Comparison of ENCODE assay signal across 14 cellular contexts in the genomic region with DNA sequence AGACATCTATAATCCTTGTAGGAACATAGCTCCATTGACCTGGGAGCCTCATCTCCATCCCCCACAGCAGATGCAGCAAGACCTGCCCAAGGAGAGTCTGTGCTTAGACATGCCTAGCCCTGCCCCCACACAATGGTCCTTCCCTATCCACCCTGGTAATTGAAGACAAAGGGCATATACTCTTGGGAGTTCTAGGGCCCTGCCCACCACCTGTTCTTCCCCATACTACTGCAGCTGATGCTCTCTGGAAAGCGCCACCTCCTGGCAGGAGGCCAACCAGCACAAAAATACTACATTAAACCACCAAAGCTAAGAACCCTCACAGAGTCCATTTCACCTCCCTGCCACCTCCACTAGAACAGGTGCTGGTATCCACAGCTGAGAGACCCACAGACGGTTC. TPM values are rescaled to one million over a fixed set of nuclear protein-coding genes. Genes with fewer than 3 reads are reported as not detected.
DNase-seq lines count a peak whose midpoint lies in the region; ATAC-seq, FAIRE-seq and TF ChIP-seq lines count a peak whose summit lies in the region.
"Not testable (repeated sequence)": the region's sequence is repeated elsewhere in the genome, so short reads cannot be mapped to it uniquely, and the experiment has no call there.
"Had no signal": no experiment of that assay in that cellular context is flagged by ENCODE, and none has a peak within 500 bp of the region (broad histone marks: within the 10 kb centered on the region; RNA-seq: fewer than 3 reads in every experiment).

No MANE protein-coding gene starts in this region.

- peaks cover 29% of the 10 kb centered on the region for H3F3A ChIP-seq in SK-N-SH (replicated peaks; ENCODE audit: insufficient read depth)

- peaks cover 0 to 17% of the 10 kb centered on the region in 2 experiments for H3K36me3 ChIP-seq in SK-N-SH (replicated peaks in 1 of 2; ENCODE audit: control insufficient read depth in 1 of 2, insufficient read depth in 2 of 2, low read length in 1 of 2)
- not testable (repeated sequence) for H3K36me3 ChIP-seq in K562 (ENCODE audit: control insufficient read depth, insufficient read depth, low read length)

- POLR2A ChIA-PET in SK-N-SH (lab: Yijun Ruan, JAX) = not testable (repeated sequence)
- POLR2A ChIA-PET in K562 (lab: Yijun Ruan, JAX) = interaction anchor here (0.6 kb wide), 2 partner anchors 74 to 252 kb away, joined by 3 to 4 read pairs; no protein-coding TSS in a partner anchor

- TF ChIP-seq CTCF in D721Med (IDR thresholded peaks at IDR 0.05; ENCODE audit: insufficient read depth, missing control alignments) = peak; percentile 4
- TF ChIP-seq CTCF in SK-N-SH (IDR thresholded peaks at IDR 0.05) = peak; percentile 22; the same call in 1 of the 2 replicates
- TF ChIP-seq CTCF in K562 (IDR thresholded peaks at IDR 0.05 in 2 of 3, conservative IDR thresholded peaks at IDR 0.05 in 1 of 3; ENCODE audit: insufficient read depth in 2 of 3, low read depth in 1 of 3, low read length in 3 of 3) = peak; percentile 30 to 36 (median 36); a peak in 4 of 6 replicates

- H4K20me1 ChIP-seq in SK-N-SH (ENCODE audit: insufficient read depth); K562 (replicated peaks; ENCODE audit: control insufficient read depth, insufficient read depth, low read length): not testable (repeated sequence)

- not testable (repeated sequence) for DNase-seq in D721Med (ENCODE audit: insufficient read length, low spot score); GM19239 (ENCODE audit: insufficient read length, low spot score); SK-N-SH
- DNase-seq in NCI-H1105 (lab: John Stamatoyannopoulos, UW) (peak; percentile 58), NCI-H748 (lab: John Stamatoyannopoulos, UW; ENCODE audit: unreplicated experiment) (peak; percentile 63), K562 (ENCODE audit: extremely low read depth in 1 of 4, low spot score in 3 of 4) (peak in 1 of 4 experiments; percentile 33), iPS DF 4.7 (ENCODE audit: extremely low read depth, low spot score) (peak; percentile 38)
- peak; percentile 20 for DNase-seq in stimulated activated CD4-positive, alpha-beta T cell treated with anti-CD3 and anti-CD28 coated beads, Interleukin-4, amount 100 ng/mL, for 1 hour

- peak; percentile 55 for ATAC-seq in K562

- not testable (repeated sequence) for TF ChIP-seq RAD21 in SK-N-SH (IDR thresholded peaks at IDR 0.05; ENCODE audit: low read length)
- peak in 1 of 2 experiments; percentile 51; a peak in 1 of 4 replicates for TF ChIP-seq RAD21 in K562 (CRISPR knock-in tag; conservative IDR thresholded peaks at IDR 0.05 in 1 of 2, IDR thresholded peaks at IDR 0.05 in 1 of 2)

- peaks cover 16% of the 10 kb centered on the region; the same call in 1 of the 2 replicates for H3K9me3 ChIP-seq in SK-N-SH
- H3K9me3 ChIP-seq in K562 (replicated peaks; ENCODE audit: control insufficient read depth, insufficient read depth, low read depth, low read length) = not testable (repeated sequence)

- TF ChIP-seq EP300 in SK-N-SH (IDR thresholded peaks at IDR 0.05; ENCODE audit: borderline replicate concordance in 1 of 2, low read depth in 1 of 2, low read length in 1 of 2); K562 (IDR thresholded peaks at IDR 0.05; ENCODE audit: low read length): not testable (repeated sequence)

- not testable (repeated sequence) for H3K79me2 ChIP-seq in SK-N-SH (ENCODE audit: insufficient read depth); K562 (ENCODE audit: control insufficient read depth, insufficient read depth, low read length)

- in situ Hi-C loops in K562 (cut with MboI) = not testable (repeated sequence)

- H3K4me1 ChIP-seq in SK-N-SH (ENCODE audit: control insufficient read depth in 1 of 2, insufficient read depth in 2 of 2, low read depth in 1 of 2, low read length in 1 of 2) = peaks cover 0 to 18% of the 10 kb centered on the region in 2 experiments; a peak in 2 of 4 replicates
- not testable (repeated sequence) for H3K4me1 ChIP-seq in K562 (replicated peaks in 1 of 2; ENCODE audit: control insufficient read depth in 2 of 2, insufficient read depth in 2 of 2, low read length in 2 of 2)

- H3K4me3 ChIP-seq in SK-N-SH (ENCODE audit: low read depth in 2 of 2, low read length in 1 of 2); K562: not testable (repeated sequence)

- FAIRE-seq in D721Med (lab: Jason Lieb, UNC); K562 (lab: Jason Lieb, UNC): not testable (repeated sequence)
- peak; percentile 64 for FAIRE-seq in GM19239 (lab: Jason Lieb, UNC)

- not testable (repeated sequence) for H3K27ac ChIP-seq in SK-N-SH (ENCODE audit: low read depth in 2 of 2, low read length in 1 of 2); K562 (ENCODE audit: extremely low read depth, low read depth, low read length)

- H3K9me2 ChIP-seq in SK-N-SH = not testable (repeated sequence)

- not testable (repeated sequence) for H3K4me2 ChIP-seq in SK-N-SH; K562 (ENCODE audit: insufficient read depth, low read length)

- intact Hi-C loops in K562 (cut with micrococcal nuclease) = not testable (repeated sequence)

- H3K27me3 ChIP-seq in SK-N-SH (ENCODE audit: insufficient read depth); K562 (ENCODE audit: control insufficient read depth in 2 of 2, insufficient read depth in 2 of 2, low read length in 2 of 2): not testable (repeated sequence)

- CTCF ChIA-PET in SK-N-SH (lab: Yijun Ruan, JAX) = interaction anchor here (1.0 to 1.2 kb wide), 3 partner anchors 82 to 143 kb away, joined by 3 read pairs; no protein-coding TSS in a partner anchor
- CTCF ChIA-PET in K562 (lab: Yijun Ruan, JAX; ENCODE audit: low intra/inter-chr PET ratio) = not testable (repeated sequence)

- not testable (repeated sequence) for H3K9me1 ChIP-seq in K562 (ENCODE audit: control insufficient read depth, insufficient read depth, low read length)

- TF ChIP-seq POLR2A in K562 (conservative IDR thresholded peaks at IDR 0.05) = not testable (repeated sequence)

- not testable (repeated sequence) for BruUV-seq in K562 (replicated peaks; lab: Mats Ljungman, UMichigan)

- WGBS in SK-N-SH (ENCODE audit: low lambda C conversion rate) = 55% methylated on average over 1 of the region's 2 CpGs
- no CpG with 5 or more reads among the region's 2 CpGs for WGBS in K562 (ENCODE audit: insufficient coverage, low coverage, missing lambda C conversion rate)

- not testable (repeated sequence) for H3K9ac ChIP-seq in SK-N-SH; K562 (ENCODE audit: insufficient read depth in 1 of 2, low read depth in 2 of 2, low read length in 2 of 2)

- H2AFZ ChIP-seq in SK-N-SH (ENCODE audit: low read depth); K562 (ENCODE audit: low read depth, low read length): not testable (repeated sequence)

TF ChIP-seq in K562, 482 proteins besides CTCF, POLR2A, EP300 and RAD21:
- TF ChIP-seq, protein P1, sequence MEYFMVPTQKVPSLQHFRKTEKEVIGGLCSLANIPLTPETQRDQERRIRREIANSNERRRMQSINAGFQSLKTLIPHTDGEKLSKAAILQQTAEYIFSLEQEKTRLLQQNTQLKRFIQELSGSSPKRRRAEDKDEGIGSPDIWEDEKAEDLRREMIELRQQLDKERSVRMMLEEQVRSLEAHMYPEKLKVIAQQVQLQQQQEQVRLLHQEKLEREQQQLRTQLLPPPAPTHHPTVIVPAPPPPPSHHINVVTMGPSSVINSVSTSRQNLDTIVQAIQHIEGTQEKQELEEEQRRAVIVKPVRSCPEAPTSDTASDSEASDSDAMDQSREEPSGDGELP (CRISPR knock-in tag; IDR thresholded peaks at IDR 0.05; ENCODE audit: borderline replicate concordance) = 0 out of 2 replicates have a peak, but pooled peaks have one; percentile 26
- TF ChIP-seq NFIC (IDR thresholded peaks at IDR 0.05) = peak; percentile 71

RNA-seq across cellular contexts. Expression of a gene that starts 18.3 kb away (rescaled TPM):
- polyA plus RNA-seq in SK-N-SH (2012; rRNA removed) = 0.10 and 0.19 TPM in 2 replicates
- 0.10 and 0.12 TPM in 2 replicates for polyA plus RNA-seq in SK-N-SH (2012; cell fraction: cytosol; rRNA removed)
- 0.04 and 0.11 TPM in 2 replicates for polyA plus RNA-seq in SK-N-SH (2012; cell fraction: nucleus; rRNA removed)
- total RNA-seq in K562 (2011; cell fraction: chromatin; rRNA removed; ENCODE audit: low replicate concordance) = not detected in 2 replicates
- not detected in 2 replicates for total RNA-seq in K562 (2011; cell fraction: nucleolus; rRNA removed)
- not detected in 2 replicates for total RNA-seq in K562 (2011; cell fraction: nucleoplasm; rRNA removed)
- not detected in 2 replicates for total RNA-seq in K562 (2014; rRNA removed)
- total RNA-seq in K562 (2014; rRNA removed; fragmentation: Illumina TruSeq; extraction: Trizol) = not detected in 2 replicates
- not detected in 2 replicates for total RNA-seq in K562 (2015; rRNA removed; fragmentation: Illumina TruSeq; extraction: Trizol)
- total RNA-seq in K562 (2021) = not detected in 2 replicates
- not detected in 2 replicates for polyA plus RNA-seq in K562 (2011; rRNA removed)
- polyA plus RNA-seq in K562 (2011; cell fraction: cytosol; rRNA removed) = not detected in 2 replicates
- not detected in 2 replicates for polyA plus RNA-seq in K562 (2011; cell fraction: nucleus; rRNA removed)
- polyA plus RNA-seq in K562 (2012) = not detected in 2 replicates
- polyA plus RNA-seq in K562 (2014; fragmentation: Illumina TruSeq; extraction: Trizol) = not detected in 2 replicates
- polyA plus RNA-seq in K562 (2014; fragmentation: Nextera tagmentation; extraction: Ambion mirVana) = not detected
- polyA plus RNA-seq in K562 (2014; rRNA removed) = not detected in 2 replicates
- not detected in 2 replicates for polyA minus RNA-seq in K562 (2011; rRNA and poly(A)+ RNA removed)
- polyA minus RNA-seq in K562 (2011; cell fraction: cytosol; rRNA and poly(A)+ RNA removed) = not detected in 2 replicates
- polyA minus RNA-seq in K562 (2011; cell fraction: nucleus; rRNA and poly(A)+ RNA removed) = not detected in 2 replicates
- total RNA-seq: activated CD4-positive, alpha-beta memory T cell treated with anti-CD3 and anti-CD28 coated beads, Interleukin-2, amount 10 ng/mL, durations not matched to agents 7 days and 5 days; activated T-helper 17 cell treated with anti-CD3 and anti-CD28 coated beads, Interleukin-2, amount 50 U/mL, for 72 hours; esophagus squamous epithelium; psoas muscle; Right ventricle myocardium inferior; temporal lobe had no signal
- polyA plus RNA-seq: psoas muscle had no signal
